9 cellular contexts compared by ENCODE assay signal in the genomic region with DNA sequence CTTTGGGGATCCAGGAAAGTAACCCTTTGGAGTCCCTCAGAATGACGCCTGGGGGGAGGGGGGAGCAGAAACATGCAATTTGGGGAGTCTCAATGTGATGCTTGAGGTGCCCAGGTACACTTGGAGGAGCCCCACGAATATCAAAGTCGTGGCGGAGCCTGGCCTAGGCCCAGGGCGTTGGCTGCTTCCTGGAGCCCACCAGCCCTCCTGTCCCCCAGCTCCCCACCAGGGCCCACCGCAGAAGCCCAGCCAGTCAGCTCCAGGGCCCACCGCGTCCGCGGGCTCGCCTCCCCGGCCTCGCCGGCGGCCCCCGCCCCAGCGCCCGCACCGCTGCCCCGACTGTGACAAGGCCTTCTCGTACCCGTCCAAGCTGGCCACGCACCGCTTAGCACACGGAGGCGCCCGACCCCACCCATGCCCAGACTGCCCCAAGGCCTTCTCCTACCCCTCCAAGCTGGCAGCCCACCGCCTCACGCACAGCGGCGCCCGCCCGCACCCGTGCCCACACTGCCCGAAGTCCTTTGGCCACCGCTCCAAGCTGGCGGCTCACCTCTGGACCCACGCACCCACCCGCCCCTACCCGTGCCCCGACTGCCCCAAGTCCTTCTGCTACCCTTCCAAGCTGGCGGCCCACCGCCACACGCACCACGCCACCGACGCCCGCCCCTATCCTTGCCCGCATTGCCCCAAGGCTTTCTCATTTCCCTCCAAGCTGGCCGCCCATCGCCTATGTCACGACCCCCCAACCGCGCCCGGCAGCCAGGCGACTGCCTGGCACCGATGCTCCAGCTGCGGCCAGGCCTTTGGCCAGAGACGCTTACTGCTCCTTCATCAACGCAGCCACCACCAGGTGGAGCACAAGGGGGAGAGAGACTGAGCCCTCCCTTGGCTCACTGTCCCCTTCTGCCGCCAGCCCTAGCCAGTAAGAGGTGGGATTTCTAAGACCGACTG. TPM values are rescaled to one million over a fixed set of nuclear protein-coding genes. Genes with fewer than 3 reads are reported as not detected.
DNase-seq lines count a peak whose midpoint lies in the region; ATAC-seq and TF ChIP-seq lines count a peak whose summit lies in the region.
"Had no signal": no experiment of that assay in that cellular context is flagged by ENCODE, and none has a peak within 500 bp of the region (broad histone marks: within the 10 kb centered on the region; RNA-seq: fewer than 3 reads in every experiment).

No MANE protein-coding gene starts in this region.

- H2AK5ac ChIP-seq in IMR-90 (ENCODE audit: low read depth, low read length), result peak overlapping the region; percentile 58; the same call in 1 of the 2 replicates

- H3K79me1 ChIP-seq in IMR-90 (ENCODE audit: low read depth in 1 of 2, low read length in 2 of 2), result peaks cover 0 to 6% of the 10 kb centered on the region in 2 experiments; a peak in 1 of 4 replicates

- peak; percentile 4; the same call in 1 of the 2 replicates for ATAC-seq in IMR-90 (ENCODE audit: low read depth)
- no peak for ATAC-seq in GM21381 (IDR thresholded peaks at IDR 0.05; ENCODE audit: unreplicated experiment)
- ATAC-seq in HG03432 (IDR thresholded peaks at IDR 0.05; ENCODE audit: unreplicated experiment), result no peak

- CTCF ChIA-PET in CD8-positive, alpha-beta memory T cell (lab: Charles Lee), result interaction anchor here (1.2 to 6.1 kb wide), 4 partner anchors 9 to 60 kb away, joined by 3 to 50 read pairs (median 22); a partner anchor contains a TSS
- CTCF ChIA-PET in IMR-90 (lab: Yijun Ruan, JAX), result interaction anchor here (0.7 to 2.3 kb wide), 4 partner anchors 11 to 240 kb away, joined by 3 to 15 read pairs (median 4); no protein-coding TSS in a partner anchor

- no peak overlapping the region for H2BK5ac ChIP-seq in IMR-90 (ENCODE audit: low read depth, low read length, poor library complexity, severe bottlenecking)

- peaks cover 11 to 35% (median 17%) of the 10 kb centered on the region in 3 donors for H3K36me3 Mint-ChIP-seq in CD8-positive, alpha-beta memory T cell
- H3K36me3 Mint-ChIP-seq in activated T-helper 2 cell treated with anti-CD3 and anti-CD28 coated beads, Interferon-gamma antibody, Interleukin-2, Interleukin-4, amounts not matched to agents 10 μg/mL and 5 μg/mL and 100 μg/mL, durations not matched to agents 14 hours and 24 hours and 36 hours (ENCODE audit: low read depth), result peaks cover 27% of the 10 kb centered on the region

- peak; percentile 60 for TF ChIP-seq RAD21 in IMR-90 (IDR thresholded peaks at IDR 0.05; ENCODE audit: low read length)

- H3K27me3 Mint-ChIP-seq in CD8-positive, alpha-beta memory T cell, result no peaks in the 10 kb centered on the region
- H3K27me3 Mint-ChIP-seq in activated T-helper 2 cell treated with anti-CD3 and anti-CD28 coated beads, Interferon-gamma antibody, Interleukin-2, Interleukin-4, amounts not matched to agents 10 μg/mL and 5 μg/mL and 100 μg/mL, durations not matched to agents 14 hours and 24 hours and 36 hours (ENCODE audit: low read depth), result no peaks in the 10 kb centered on the region

- no peak overlapping the region for H3K9ac ChIP-seq in IMR-90 (ENCODE audit: low read depth, low read length)

- peaks cover 12% of the 10 kb centered on the region; the same call in 1 of the 2 replicates for H3K9me1 ChIP-seq in IMR-90 (ENCODE audit: insufficient read depth, low read length)

- BruUV-seq in IMR-90 (replicated peaks; lab: Mats Ljungman, UMichigan), result no TSS peak

- H2AK9ac ChIP-seq in IMR-90 (replicated peaks; ENCODE audit: low read depth, low read length, poor library complexity), result peak overlapping the region; percentile 62

- peaks cover 17 to 22% (median 21%) of the 10 kb centered on the region in 3 donors for H3K4me1 Mint-ChIP-seq in CD8-positive, alpha-beta memory T cell
- H3K4me1 Mint-ChIP-seq in activated T-helper 2 cell treated with anti-CD3 and anti-CD28 coated beads, Interferon-gamma antibody, Interleukin-2, Interleukin-4, amounts not matched to agents 10 μg/mL and 5 μg/mL and 100 μg/mL, durations not matched to agents 14 hours and 24 hours and 36 hours (ENCODE audit: low read depth), result peaks cover 8% of the 10 kb centered on the region

- no peak for TF ChIP-seq POLR2A in IMR-90 (IDR thresholded peaks at IDR 0.05; ENCODE audit: low read depth, low read length)

- H3K4me2 ChIP-seq in IMR-90 (ENCODE audit: low read depth, low read length), result no peak overlapping the region

- peaks cover 5% of the 10 kb centered on the region for H3K9me3 ChIP-seq in CD8-positive, alpha-beta memory T cell (ENCODE audit: low read length)
- H3K9me3 ChIP-seq in IMR-90 (ENCODE audit: control insufficient read depth, insufficient read depth, low read length), result no peaks in the 10 kb centered on the region

- peak overlapping the region; percentile 59; the same call in 1 of the 2 replicates for H3K23ac ChIP-seq in IMR-90 (ENCODE audit: low read depth, low read length)

- H2AFZ ChIP-seq in IMR-90 (replicated peaks; ENCODE audit: low read length, poor library complexity), result peak overlapping the region; percentile 81

- no peak overlapping the region for H4K5ac ChIP-seq in IMR-90 (ENCODE audit: low read depth, low read length)

- H3K27ac Mint-ChIP-seq in CD8-positive, alpha-beta memory T cell, result peak overlapping the region in 6 of 8 donors; percentile 43 to 97 (median 78)
- peak overlapping the region; percentile 22 for H3K27ac Mint-ChIP-seq in activated T-helper 2 cell treated with anti-CD3 and anti-CD28 coated beads, Interferon-gamma antibody, Interleukin-2, Interleukin-4, amounts not matched to agents 10 μg/mL and 5 μg/mL and 100 μg/mL, durations not matched to agents 14 hours and 24 hours and 36 hours

- H4K20me1 ChIP-seq in IMR-90 (ENCODE audit: insufficient read depth, low read length), result peaks cover 5% of the 10 kb centered on the region

- no peak overlapping the region for H3K14ac ChIP-seq in IMR-90 (replicated peaks; ENCODE audit: low read depth, low read length)

- in situ Hi-C loops in IMR-90 (cut with MboI; ENCODE audit: low sequenced_read_pairs), result no loop called here

- no peak overlapping the region for H3K18ac ChIP-seq in IMR-90 (ENCODE audit: low read depth, low read length)

- dilution Hi-C loops in IMR-90 (cut with HindIII; ENCODE audit: low sequenced_read_pairs, unreplicated experiment), result no loop called here

- H3K27ac ChIP-seq in CD8-positive, alpha-beta memory T cell (ENCODE audit: low read depth, low read length), result no peak overlapping the region
- no peak overlapping the region for H3K27ac ChIP-seq in IMR-90 (ENCODE audit: insufficient read depth, low read length)

- peak overlapping the region in 5 of 7 donors; percentile 19 to 87 (median 42) for H3K4me3 Mint-ChIP-seq in CD8-positive, alpha-beta memory T cell
- H3K4me3 Mint-ChIP-seq in activated T-helper 2 cell treated with anti-CD3 and anti-CD28 coated beads, Interferon-gamma antibody, Interleukin-2, Interleukin-4, amounts not matched to agents 10 μg/mL and 5 μg/mL and 100 μg/mL, durations not matched to agents 14 hours and 24 hours and 36 hours (ENCODE audit: low read depth), result no peak overlapping the region

- H2BK15ac ChIP-seq in IMR-90 (ENCODE audit: low read depth, low read length), result peak overlapping the region; percentile 27; the same call in 1 of the 3 replicates

- TF ChIP-seq CTCF in IMR-90 (conservative IDR thresholded peaks at IDR 0.05; ENCODE audit: low read depth, low read length), result peak; percentile 63

- DNase-seq in CD8-positive, alpha-beta memory T cell, result peak in 2 of 5 donors; percentile 12 to 57
- DNase-seq in IMR-90 (peak; percentile 61), germinal center (ENCODE audit: low spot score) (peak; percentile 38), nucleus accumbens (lab: John Stamatoyannopoulos, UW) (peak in 47 of 56 donors; percentile 5 to 69 (median 38)), dedifferentiated amniotic fluid mesenchymal stem cell (ENCODE audit: extremely low spot score) (no peak)
- no peak for DNase-seq in activated T-helper 2 cell treated with anti-CD3 and anti-CD28 coated beads, Interferon-gamma antibody, Interleukin-2, Interleukin-4, amounts not matched to agents 10 μg/mL and 5 μg/mL and 100 μg/mL, durations not matched to agents 14 hours and 24 hours and 36 hours (ENCODE audit: low spot score)

- WGBS in IMR-90 (ENCODE audit: extremely low coverage in 2 of 2, insufficient read length in 1 of 2), 2 experiments, result 51% methylated on average over 36 of the region's 62 CpGs; no CpG with 5 or more reads in 1 of the 2 experiments

- no peak overlapping the region for H3K4me3 ChIP-seq in CD8-positive, alpha-beta memory T cell (ENCODE audit: low read length)
- H3K4me3 ChIP-seq in IMR-90 (ENCODE audit: insufficient read depth, low read depth, low read length), result no peak overlapping the region

- H4K91ac ChIP-seq in IMR-90 (ENCODE audit: insufficient read depth, low read depth, low read length), result no peak overlapping the region; the same call in 1 of the 2 replicates

- peaks cover 0 to 6% (median 3%) of the 10 kb centered on the region in 5 donors for H3K9me3 Mint-ChIP-seq in CD8-positive, alpha-beta memory T cell
- peaks cover 5% of the 10 kb centered on the region for H3K9me3 Mint-ChIP-seq in activated T-helper 2 cell treated with anti-CD3 and anti-CD28 coated beads, Interferon-gamma antibody, Interleukin-2, Interleukin-4, amounts not matched to agents 10 μg/mL and 5 μg/mL and 100 μg/mL, durations not matched to agents 14 hours and 24 hours and 36 hours

- H3K4me1 ChIP-seq in CD8-positive, alpha-beta memory T cell (ENCODE audit: insufficient read depth, low read length), result peaks cover 8% of the 10 kb centered on the region
- H3K4me1 ChIP-seq in IMR-90 (ENCODE audit: control insufficient read depth, insufficient read depth, low read length), result peaks cover 3% of the 10 kb centered on the region; the same call in 1 of the 2 replicates

- H3K36me3 ChIP-seq in CD8-positive, alpha-beta memory T cell (ENCODE audit: insufficient read depth, low read length), result peaks cover 6% of the 10 kb centered on the region
- H3K36me3 ChIP-seq in IMR-90 (ENCODE audit: control insufficient read depth, insufficient read depth, low read length), result peaks cover 3% of the 10 kb centered on the region; the same call in 1 of the 2 replicates

- peak overlapping the region in 1 of 2 experiments; percentile 44; a peak in 1 of 4 replicates for H4K8ac ChIP-seq in IMR-90 (ENCODE audit: low read depth in 2 of 2, low read length in 2 of 2)

- no peaks in the 10 kb centered on the region for H3K27me3 ChIP-seq in CD8-positive, alpha-beta memory T cell (ENCODE audit: insufficient read depth, low read length, poor library complexity, severe bottlenecking)
- H3K27me3 ChIP-seq in IMR-90 (ENCODE audit: control insufficient read depth, insufficient read depth, low read length), result no peaks in the 10 kb centered on the region

- peak overlapping the region; percentile 43; the same call in 1 of the 2 replicates for H3K4ac ChIP-seq in IMR-90 (ENCODE audit: low read depth, low read length)

- intact Hi-C loops in IMR-90 (cut with micrococcal nuclease), result loop anchor here (2.0 to 5.0 kb wide), 3 partner anchors 60 to 272 kb away; no protein-coding TSS in a partner anchor
- intact Hi-C loops in activated T-helper 2 cell treated with anti-CD3 and anti-CD28 coated beads, Interferon-gamma antibody, Interleukin-2, Interleukin-4, amounts not matched to agents 10 μg/mL and 5 μg/mL and 100 μg/mL, durations not matched to agents 14 hours and 24 hours and 36 hours (cut with micrococcal nuclease), result no loop called here

- H2BK120ac ChIP-seq in IMR-90 (ENCODE audit: low read depth, low read length), result no peak overlapping the region

- POLR2A ChIA-PET in CD8-positive, alpha-beta memory T cell (lab: Charles Lee), result interaction anchor here (1.3 to 1.4 kb wide), 2 partner anchors 59 to 96 kb away, joined by 4 read pairs; no protein-coding TSS in a partner anchor
- POLR2A ChIA-PET in IMR-90 (lab: Charles Lee; ENCODE audit: unreplicated experiment), result no interaction called here

- no peak overlapping the region for H3K56ac ChIP-seq in IMR-90 (ENCODE audit: extremely low read depth, insufficient read depth, low read length)

- no peak overlapping the region for H2BK20ac ChIP-seq in IMR-90 (ENCODE audit: low read depth, low read length)

RNA-seq across cellular contexts. Expression of a gene that starts 2.1 kb away (rescaled TPM):
- 1 to 10 TPM; 2.1 to 2.3 TPM for total RNA-seq in CD8-positive, alpha-beta memory T cell
- 2.6 TPM for polyA plus RNA-seq in CD8-positive, alpha-beta memory T cell
- not detected in 2 replicates for total RNA-seq in IMR-90 (2012; rRNA removed)
- polyA plus RNA-seq in IMR-90 (2012; rRNA removed), result 0.77 and 0.87 TPM in 2 replicates
- 0.60 and 1.3 TPM in 2 replicates for polyA plus RNA-seq in IMR-90 (2012; cell fraction: cytosol; rRNA removed)
- 1.1 and 1.6 TPM in 2 replicates for polyA plus RNA-seq in IMR-90 (2012; cell fraction: nucleus; rRNA removed; ENCODE audit: low replicate concordance)
- total RNA-seq in activated T-helper 2 cell treated with anti-CD3 and anti-CD28 coated beads, Interferon-gamma antibody, Interleukin-2, Interleukin-4, amounts not matched to agents 10 μg/mL and 5 μg/mL and 100 μg/mL, durations not matched to agents 14 hours and 24 hours and 36 hours, result 1.7 and 2.1 TPM in 2 replicates
- total RNA-seq: LHCN-M2 had no signal

RNA-seq across cellular contexts. Expression of a gene that starts 8.1 kb away (rescaled TPM):
- total RNA-seq in CD8-positive, alpha-beta memory T cell, result 10 to 100 TPM; 34.4 to 42.3 TPM
- polyA plus RNA-seq in CD8-positive, alpha-beta memory T cell, result 77.0 TPM
- 141 and 161 TPM in 2 replicates for total RNA-seq in IMR-90 (2012; rRNA removed)
- 233 and 249 TPM in 2 replicates for polyA plus RNA-seq in IMR-90 (2012; rRNA removed)
- 116 and 285 TPM in 2 replicates for polyA plus RNA-seq in IMR-90 (2012; cell fraction: cytosol; rRNA removed)
- polyA plus RNA-seq in IMR-90 (2012; cell fraction: nucleus; rRNA removed; ENCODE audit: low replicate concordance), result 66.3 and 168 TPM in 2 replicates
- total RNA-seq in activated T-helper 2 cell treated with anti-CD3 and anti-CD28 coated beads, Interferon-gamma antibody, Interleukin-2, Interleukin-4, amounts not matched to agents 10 μg/mL and 5 μg/mL and 100 μg/mL, durations not matched to agents 14 hours and 24 hours and 36 hours, result 64.6 and 65.5 TPM in 2 replicates

RNA-seq across cellular contexts. Expression of a gene that starts 30.5 kb away (rescaled TPM):
- 10 to 100 TPM; 13.5 to 15.4 TPM for total RNA-seq in CD8-positive, alpha-beta memory T cell
- polyA plus RNA-seq in CD8-positive, alpha-beta memory T cell, result 8.1 TPM
- 2.9 and 3.3 TPM in 2 replicates for total RNA-seq in IMR-90 (2012; rRNA removed)
- 10.6 and 12.4 TPM in 2 replicates for polyA plus RNA-seq in IMR-90 (2012; rRNA removed)
- 9.0 and 10.1 TPM in 2 replicates for polyA plus RNA-seq in IMR-90 (2012; cell fraction: cytosol; rRNA removed)
- polyA plus RNA-seq in IMR-90 (2012; cell fraction: nucleus; rRNA removed; ENCODE audit: low replicate concordance), result 34.5 and 54.5 TPM in 2 replicates
- total RNA-seq in activated T-helper 2 cell treated with anti-CD3 and anti-CD28 coated beads, Interferon-gamma antibody, Interleukin-2, Interleukin-4, amounts not matched to agents 10 μg/mL and 5 μg/mL and 100 μg/mL, durations not matched to agents 14 hours and 24 hours and 36 hours, result 23.0 and 25.3 TPM in 2 replicates

RNA-seq across cellular contexts. Expression of a gene that starts 40.2 kb away (rescaled TPM):
- 10 to 100 TPM; 37.0 to 37.2 TPM for total RNA-seq in CD8-positive, alpha-beta memory T cell
- polyA plus RNA-seq in CD8-positive, alpha-beta memory T cell, result 31.4 TPM
- total RNA-seq in IMR-90 (2012; rRNA removed), result 12.2 and 12.5 TPM in 2 replicates
- 21.3 and 25.9 TPM in 2 replicates for polyA plus RNA-seq in IMR-90 (2012; rRNA removed)
- polyA plus RNA-seq in IMR-90 (2012; cell fraction: cytosol; rRNA removed), result 18.9 and 21.7 TPM in 2 replicates
- polyA plus RNA-seq in IMR-90 (2012; cell fraction: nucleus; rRNA removed; ENCODE audit: low replicate concordance), result 14.3 and 17.2 TPM in 2 replicates
- 27.3 and 27.5 TPM in 2 replicates for total RNA-seq in activated T-helper 2 cell treated with anti-CD3 and anti-CD28 coated beads, Interferon-gamma antibody, Interleukin-2, Interleukin-4, amounts not matched to agents 10 μg/mL and 5 μg/mL and 100 μg/mL, durations not matched to agents 14 hours and 24 hours and 36 hours

RNA-seq across cellular contexts. Expression of a gene that starts 40.5 kb away (rescaled TPM):
- 10 to 100 TPM in 1 of 2 experiments, 1 to 10 TPM in 1; 9.9 to 13.8 TPM for total RNA-seq in CD8-positive, alpha-beta memory T cell
- 1.3 TPM for polyA plus RNA-seq in CD8-positive, alpha-beta memory T cell
- 0.54 and 0.83 TPM in 2 replicates for total RNA-seq in IMR-90 (2012; rRNA removed)
- 1.0 and 1.4 TPM in 2 replicates for polyA plus RNA-seq in IMR-90 (2012; rRNA removed)
- polyA plus RNA-seq in IMR-90 (2012; cell fraction: cytosol; rRNA removed), result 1.0 and 1.5 TPM in 2 replicates
- 2.4 and 3.2 TPM in 2 replicates for polyA plus RNA-seq in IMR-90 (2012; cell fraction: nucleus; rRNA removed; ENCODE audit: low replicate concordance)
- 9.0 and 9.1 TPM in 2 replicates for total RNA-seq in activated T-helper 2 cell treated with anti-CD3 and anti-CD28 coated beads, Interferon-gamma antibody, Interleukin-2, Interleukin-4, amounts not matched to agents 10 μg/mL and 5 μg/mL and 100 μg/mL, durations not matched to agents 14 hours and 24 hours and 36 hours

Comparison
In these comparisons a context has a peak if more than half of its experiments do, and no peak if none do; other contexts are left out.
1. DNase-seq: peak in IMR-90 (single experiment), germinal center (single experiment) and nucleus accumbens (47 of 56); none in activated T-helper 2 cell treated with anti-CD3 and anti-CD28 coated beads, Interferon-gamma antibody, Interleukin-2, Interleukin-4, amounts not matched to agents 10 μg/mL and 5 μg/mL and 100 μg/mL, durations not matched to agents 14 hours and 24 hours and 36 hours (single experiment) and dedifferentiated amniotic fluid mesenchymal stem cell (single experiment).